Comparison of ENCODE assay signal across 8 cellular contexts in the genomic region with DNA sequence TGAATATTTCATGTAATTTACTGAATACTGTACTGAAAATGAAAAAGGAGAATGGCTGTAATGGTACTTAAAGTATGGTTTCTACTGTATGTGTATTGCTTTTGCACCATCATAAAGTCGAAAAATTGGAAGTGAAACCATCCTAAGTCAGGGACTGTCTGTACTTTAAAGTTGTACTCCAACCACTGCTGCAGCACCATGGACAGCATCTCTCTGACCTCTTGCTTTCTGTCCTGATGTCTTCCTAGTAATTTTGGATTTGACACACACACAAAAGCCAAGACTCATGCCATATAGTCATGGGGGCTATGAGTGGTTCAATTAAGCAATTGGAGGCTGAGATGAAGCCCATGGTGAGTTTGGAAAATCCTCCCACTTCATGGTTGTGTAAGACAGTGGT.
DNase-seq lines count a peak whose midpoint lies in the region; ATAC-seq lines count a peak whose summit lies in the region.

No MANE protein-coding gene starts in this region.

- no peak overlapping the region for H3K4me3 ChIP-seq in right cardiac atrium (ENCODE audit: low read length)

- no peak for ATAC-seq in right cardiac atrium
- no peak for ATAC-seq in HG03460 (IDR thresholded peaks at IDR 0.05; ENCODE audit: unreplicated experiment)
- ATAC-seq in GM19467 (IDR thresholded peaks at IDR 0.05; ENCODE audit: unreplicated experiment), result no peak

- intact Hi-C loops in right cardiac atrium (cut with DNase I), result no loop called here

- peak; percentile 59 for DNase-seq in COLO829 (ENCODE audit: low spot score)
- DNase-seq in HCEC 1CT, result peak; percentile 22
- DNase-seq in SK-MEL-5 (ENCODE audit: low read depth, low spot score), result peak; percentile 67
- peak; percentile 41 to 71 (median 61) for DNase-seq in right cardiac atrium
- no peak for DNase-seq in DMS79 (lab: John Stamatoyannopoulos, UW)
- no peak for DNase-seq in GM19240 (ENCODE audit: insufficient read length, low spot score)

- H3K4me1 ChIP-seq in right cardiac atrium (ENCODE audit: control insufficient read depth, insufficient read depth, low read length), result no peaks in the 10 kb centered on the region

- WGBS in right cardiac atrium, result 54% methylated on average over 1 of the region's 1 CpG

- no peak overlapping the region for H3K27ac ChIP-seq in right cardiac atrium (ENCODE audit: low read length)

- H3K9me3 ChIP-seq in right cardiac atrium (ENCODE audit: control insufficient read depth, low read length), result no peaks in the 10 kb centered on the region

- no peaks in the 10 kb centered on the region for H3K27me3 ChIP-seq in right cardiac atrium (ENCODE audit: control insufficient read depth, insufficient read depth)

- in situ Hi-C loops in SK-MEL-5 (cut with HindIII; ENCODE audit: low pct_unique_long_range_greater_than_20kb, low sequenced_read_pairs), result no loop called here

Comparison
In these comparisons a context has a peak if more than half of its experiments do, and no peak if none do; other contexts are left out.
1. DNase-seq: peak in COLO829 (single experiment), HCEC 1CT (single experiment), SK-MEL-5 (single experiment) and right cardiac atrium (3 of 3); none in DMS79 (single experiment) and GM19240 (single experiment).